Comparison of ENCODE assay signal across 12 cellular contexts in the genomic region with DNA sequence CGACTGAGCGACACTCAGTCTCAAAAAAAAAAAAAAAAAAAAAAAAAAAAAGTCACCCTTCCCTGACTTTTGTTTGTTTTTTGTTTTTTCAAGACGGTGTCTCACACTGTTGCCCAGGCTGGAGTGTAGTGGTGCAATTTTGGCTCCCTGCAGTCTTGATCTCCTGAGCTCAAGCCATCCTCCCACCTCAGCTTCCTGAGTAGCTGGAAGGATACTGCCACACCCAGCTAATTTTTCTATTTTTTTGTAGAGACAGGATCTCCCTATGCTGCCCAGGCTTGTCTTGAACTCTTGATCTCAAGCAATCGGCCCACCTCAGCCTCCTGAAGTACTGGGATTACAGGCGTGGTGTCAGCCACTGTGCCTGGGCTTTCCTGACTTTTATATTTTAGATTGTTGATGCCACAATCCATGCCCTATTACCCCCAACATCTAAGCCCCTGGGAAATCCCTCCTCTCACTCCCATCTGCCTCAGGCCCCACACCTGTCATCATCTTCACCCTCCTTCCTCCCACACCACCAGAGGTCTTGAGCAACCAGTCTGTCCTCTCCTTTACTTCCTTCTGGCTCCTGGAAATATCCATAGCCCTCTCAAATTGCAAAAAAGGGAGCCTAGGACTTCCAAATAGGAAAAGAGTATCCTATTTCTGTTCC. TPM values are rescaled to one million over a fixed set of nuclear protein-coding genes. Genes with fewer than 3 reads are reported as not detected.
DNase-seq lines count a peak whose midpoint lies in the region; ATAC-seq, FAIRE-seq and TF ChIP-seq lines count a peak whose summit lies in the region.
"Had no signal": no experiment of that assay in that cellular context is flagged by ENCODE, and none has a peak within 500 bp of the region (broad histone marks: within the 10 kb centered on the region; RNA-seq: fewer than 3 reads in every experiment).

No MANE protein-coding gene starts in this region.

- no peak overlapping the region for H3K4me3 Mint-ChIP-seq in nephron progenitor cell

- H3K9me3 Mint-ChIP-seq in nephron progenitor cell, result no peaks in the 10 kb centered on the region

- FAIRE-seq in K562 (lab: Jason Lieb, UNC), result no peak

- no peak overlapping the region for H3K4me3 ChIP-seq in BLaER1 treated with 17β-estradiol and CSF1 and Interleukin-3, amounts not matched to agents 10 nM and 100 nM
- no peak overlapping the region for H3K4me3 ChIP-seq in K562
- H3K4me3 ChIP-seq: MG63 had no signal

- POLR2A ChIA-PET in K562 (lab: Yijun Ruan, JAX), result interaction anchor here (1.1 to 1.4 kb wide), 3 partner anchors 13 to 285 kb away, joined by 3 to 9 read pairs (median 5); a partner anchor contains a TSS

- peaks cover 0 to 9% (median 3%) of the 10 kb centered on the region in 10 experiments; a peak in 9 of 20 replicates for H3K4me1 ChIP-seq in BLaER1 treated with 17β-estradiol and CSF1 and Interleukin-3, amounts not matched to agents 10 nM and 100 nM
- peaks cover 6 to 7% of the 10 kb centered on the region in 2 experiments; a peak in 3 of 5 replicates for H3K4me1 ChIP-seq in K562 (replicated peaks in 1 of 2; ENCODE audit: control insufficient read depth in 2 of 2, insufficient read depth in 2 of 2, low read length in 2 of 2)

- no peaks in the 10 kb centered on the region for H3K27me3 Mint-ChIP-seq in nephron progenitor cell (ENCODE audit: low read depth, poor library complexity)

- peak overlapping the region in 3 of 11 experiments; percentile 4 to 29 (median 28); a peak in 4 of 22 replicates for H3K4me2 ChIP-seq in BLaER1 treated with 17β-estradiol and CSF1 and Interleukin-3, amounts not matched to agents 10 nM and 100 nM
- H3K4me2 ChIP-seq in K562 (ENCODE audit: insufficient read depth, low read length), result no peak overlapping the region

- peaks cover 15% of the 10 kb centered on the region for H3K4me1 Mint-ChIP-seq in nephron progenitor cell

- TF ChIP-seq RAD21 in K562 (CRISPR knock-in tag; conservative IDR thresholded peaks at IDR 0.05 in 1 of 2, IDR thresholded peaks at IDR 0.05 in 1 of 2), result no peak

- TF ChIP-seq CTCF in K562 (IDR thresholded peaks at IDR 0.05 in 2 of 3, conservative IDR thresholded peaks at IDR 0.05 in 1 of 3; ENCODE audit: insufficient read depth in 2 of 3, low read depth in 1 of 3, low read length in 3 of 3), result no peak
- TF ChIP-seq CTCF in nephron progenitor cell (IDR thresholded peaks at IDR 0.05), result no peak

- DNase-seq in HPDE6-E6E7 (ENCODE audit: extremely low spot score), result peak; percentile 28
- no peak for DNase-seq in K562 (ENCODE audit: extremely low read depth in 1 of 4, low spot score in 3 of 4)
- DNase-seq in nephron progenitor cell, result no peak
- no peak for DNase-seq in NK-92 (lab: John Stamatoyannopoulos, UW; ENCODE audit: unreplicated experiment)
- no peak for DNase-seq in amniotic stem cell (lab: John Stamatoyannopoulos, UW)
- DNase-seq in NCI-H128 (lab: John Stamatoyannopoulos, UW; ENCODE audit: unreplicated experiment), result no peak
- DNase-seq: activated CD8-positive, alpha-beta memory T cell treated with anti-CD3 and anti-CD28 coated beads, Interleukin-2, amount 50 U/mL, for 4 hours; substantia nigra; T-helper 9 cell had no signal

- H3K27ac ChIP-seq in BLaER1 treated with 17β-estradiol and CSF1 and Interleukin-3, amounts not matched to agents 10 nM and 100 nM, result 0 out of 22 replicates have a peak overlapping the region, but pooled peaks of 1 of the 11 experiments have one; percentile 28
- H3K27ac ChIP-seq in K562 (ENCODE audit: extremely low read depth, low read depth, low read length), result no peak overlapping the region

- H2AFZ ChIP-seq in K562 (ENCODE audit: low read depth, low read length), result no peak overlapping the region

- TF ChIP-seq EP300 in K562 (IDR thresholded peaks at IDR 0.05; ENCODE audit: low read length), result no peak

- no peaks in the 10 kb centered on the region for H3K9me3 ChIP-seq in BLaER1 treated with 17β-estradiol and CSF1 and Interleukin-3, amounts not matched to agents 10 nM and 100 nM (replicated peaks in 1 of 11)
- no peaks in the 10 kb centered on the region for H3K9me3 ChIP-seq in K562 (replicated peaks; ENCODE audit: control insufficient read depth, insufficient read depth, low read depth, low read length)
- H3K9me3 ChIP-seq: MG63 had no signal

- H3K9me1 ChIP-seq in K562 (ENCODE audit: control insufficient read depth, insufficient read depth, low read length), result no peaks in the 10 kb centered on the region

- WGBS in K562 (ENCODE audit: insufficient coverage, low coverage, missing lambda C conversion rate), result 83% methylated on average over 3 of the region's 5 CpGs

- ATAC-seq in K562, result peak; percentile 20; the same call in 1 of the 3 replicates
- ATAC-seq in HG03565 (IDR thresholded peaks at IDR 0.05; ENCODE audit: unreplicated experiment), result no peak

- TF ChIP-seq POLR2A in K562 (conservative IDR thresholded peaks at IDR 0.05), result no peak

- peaks cover 12% of the 10 kb centered on the region for H3K79me2 ChIP-seq in K562 (ENCODE audit: control insufficient read depth, insufficient read depth, low read length)

- no peaks in the 10 kb centered on the region for H4K20me1 ChIP-seq in BLaER1 treated with 17β-estradiol and CSF1 and Interleukin-3, amounts not matched to agents 10 nM and 100 nM
- H4K20me1 ChIP-seq in K562 (replicated peaks; ENCODE audit: control insufficient read depth, insufficient read depth, low read length), result no peaks in the 10 kb centered on the region

- H3K36me3 ChIP-seq in BLaER1 treated with 17β-estradiol and CSF1 and Interleukin-3, amounts not matched to agents 10 nM and 100 nM, result peaks cover 42 to 89% (median 69%) of the 10 kb centered on the region in 11 experiments
- H3K36me3 ChIP-seq in K562 (ENCODE audit: control insufficient read depth, insufficient read depth, low read length), result peaks cover 92% of the 10 kb centered on the region
- H3K36me3 ChIP-seq: MG63 had no signal

- H3K27me3 ChIP-seq in BLaER1 treated with 17β-estradiol and CSF1 and Interleukin-3, amounts not matched to agents 10 nM and 100 nM, result no peaks in the 10 kb centered on the region
- no peaks in the 10 kb centered on the region for H3K27me3 ChIP-seq in K562 (ENCODE audit: control insufficient read depth in 2 of 2, insufficient read depth in 2 of 2, low read length in 2 of 2)
- H3K27me3 ChIP-seq: MG63 had no signal

- BruUV-seq in K562 (replicated peaks; lab: Mats Ljungman, UMichigan), result no TSS peak

- in situ Hi-C loops in K562 (cut with MboI), result loop anchor here (10.0 kb wide), 1 partner anchor 214 kb away; a partner anchor contains a TSS

- H3K27ac Mint-ChIP-seq in nephron progenitor cell, result peak overlapping the region; percentile 90

- intact Hi-C loops in K562 (cut with micrococcal nuclease), result loop anchor here (1.0 kb wide), 1 partner anchor 32 kb away; no protein-coding TSS in a partner anchor

- peak overlapping the region in 9 of 11 experiments; percentile 4 to 39 (median 13); a peak in 11 of 22 replicates for H3K9ac ChIP-seq in BLaER1 treated with 17β-estradiol and CSF1 and Interleukin-3, amounts not matched to agents 10 nM and 100 nM
- peak overlapping the region in 1 of 2 experiments; percentile 28; a peak in 1 of 4 replicates for H3K9ac ChIP-seq in K562 (ENCODE audit: insufficient read depth in 1 of 2, low read depth in 2 of 2, low read length in 2 of 2)

- peaks cover 89% of the 10 kb centered on the region for H3K36me3 Mint-ChIP-seq in nephron progenitor cell (ENCODE audit: low read depth)

- CTCF ChIA-PET in K562 (lab: Yijun Ruan, JAX; ENCODE audit: low intra/inter-chr PET ratio), result interaction anchor here (1.3 to 2.2 kb wide), 2 partner anchors 33 to 290 kb away, joined by 4 to 35 read pairs; a partner anchor contains a TSS

RNA-seq across cellular contexts. Expression of a gene that starts 7.8 kb away (rescaled TPM):
- 32.0 and 35.8 TPM in 2 replicates for total RNA-seq in K562 (2011; cell fraction: chromatin; rRNA removed; ENCODE audit: low replicate concordance)
- 14.9 and 21.0 TPM in 2 replicates for total RNA-seq in K562 (2011; cell fraction: nucleolus; rRNA removed)
- total RNA-seq in K562 (2011; cell fraction: nucleoplasm; rRNA removed), result 29.4 and 36.0 TPM in 2 replicates
- total RNA-seq in K562 (2014; rRNA removed) (1.9 and 3.9 TPM in 2 replicates), K562 (2014; rRNA removed; fragmentation: Illumina TruSeq; extraction: Trizol) (2.8 TPM in 2 replicates), K562 (2015; rRNA removed; fragmentation: Illumina TruSeq; extraction: Trizol) (3.6 and 4.6 TPM in 2 replicates), K562 (2021) (16.0 and 16.3 TPM in 2 replicates)
- polyA plus RNA-seq in K562 (2011; rRNA removed) (6.7 and 8.2 TPM in 2 replicates), K562 (2014; fragmentation: Illumina TruSeq; extraction: Trizol) (13.5 and 16.0 TPM in 2 replicates), K562 (2014; fragmentation: Nextera tagmentation; extraction: Ambion mirVana) (1 to 10 TPM; 2.8 to 3.6 TPM), K562 (2014; rRNA removed) (6.4 and 10.2 TPM in 2 replicates)
- polyA plus RNA-seq in K562 (2011; cell fraction: cytosol; rRNA removed), result 7.7 and 10.7 TPM in 2 replicates
- 19.0 and 35.6 TPM in 2 replicates for polyA plus RNA-seq in K562 (2011; cell fraction: nucleus; rRNA removed)
- 9.7 and 17.3 TPM in 2 replicates for polyA plus RNA-seq in K562 (2012)
- 8.0 and 8.6 TPM in 2 replicates for polyA minus RNA-seq in K562 (2011; rRNA and poly(A)+ RNA removed)
- polyA minus RNA-seq in K562 (2011; cell fraction: cytosol; rRNA and poly(A)+ RNA removed), result 10.7 and 13.7 TPM in 2 replicates
- 5.8 and 6.8 TPM in 2 replicates for polyA minus RNA-seq in K562 (2011; cell fraction: nucleus; rRNA and poly(A)+ RNA removed)

RNA-seq across cellular contexts. Expression of a gene that starts 13.1 kb away (rescaled TPM):
- 81.1 and 108 TPM in 2 replicates for total RNA-seq in K562 (2011; cell fraction: chromatin; rRNA removed; ENCODE audit: low replicate concordance)
- 111 and 126 TPM in 2 replicates for total RNA-seq in K562 (2011; cell fraction: nucleolus; rRNA removed)
- total RNA-seq in K562 (2011; cell fraction: nucleoplasm; rRNA removed), result 132 and 142 TPM in 2 replicates
- total RNA-seq in K562 (2014; rRNA removed), result 352 and 493 TPM in 2 replicates
- total RNA-seq in K562 (2014; rRNA removed; fragmentation: Illumina TruSeq; extraction: Trizol), result 788 and 907 TPM in 2 replicates
- total RNA-seq in K562 (2015; rRNA removed; fragmentation: Illumina TruSeq; extraction: Trizol), result 746 and 852 TPM in 2 replicates
- 59.8 and 70.2 TPM in 2 replicates for total RNA-seq in K562 (2021)
- polyA plus RNA-seq in K562 (2011; rRNA removed), result 376 and 443 TPM in 2 replicates
- 954 and 1,184 TPM in 2 replicates for polyA plus RNA-seq in K562 (2011; cell fraction: cytosol; rRNA removed)
- 224 and 243 TPM in 2 replicates for polyA plus RNA-seq in K562 (2011; cell fraction: nucleus; rRNA removed)
- 372 and 548 TPM in 2 replicates for polyA plus RNA-seq in K562 (2012)
- 658 and 1,033 TPM in 2 replicates for polyA plus RNA-seq in K562 (2014; fragmentation: Illumina TruSeq; extraction: Trizol)
- 1,000 to 10,000 TPM; 1,319 to 1,589 TPM for polyA plus RNA-seq in K562 (2014; fragmentation: Nextera tagmentation; extraction: Ambion mirVana)
- polyA plus RNA-seq in K562 (2014; rRNA removed), result 403 and 523 TPM in 2 replicates
- 556 and 722 TPM in 2 replicates for polyA minus RNA-seq in K562 (2011; rRNA and poly(A)+ RNA removed)
- polyA minus RNA-seq in K562 (2011; cell fraction: cytosol; rRNA and poly(A)+ RNA removed), result 78.1 and 105 TPM in 2 replicates
- polyA minus RNA-seq in K562 (2011; cell fraction: nucleus; rRNA and poly(A)+ RNA removed), result 51.7 and 82.0 TPM in 2 replicates

RNA-seq across cellular contexts. Expression of a gene that starts 31.6 kb away (rescaled TPM):
- total RNA-seq in K562 (2011; cell fraction: chromatin; rRNA removed; ENCODE audit: low replicate concordance), result 64.5 and 126 TPM in 2 replicates
- total RNA-seq in K562 (2011; cell fraction: nucleolus; rRNA removed), result 67.9 and 78.4 TPM in 2 replicates
- total RNA-seq in K562 (2011; cell fraction: nucleoplasm; rRNA removed), result 78.7 and 91.5 TPM in 2 replicates
- 21.3 and 30.1 TPM in 2 replicates for total RNA-seq in K562 (2014; rRNA removed)
- total RNA-seq in K562 (2014; rRNA removed; fragmentation: Illumina TruSeq; extraction: Trizol), result 18.1 and 22.9 TPM in 2 replicates
- 29.9 and 30.0 TPM in 2 replicates for total RNA-seq in K562 (2015; rRNA removed; fragmentation: Illumina TruSeq; extraction: Trizol)
- 23.7 and 25.8 TPM in 2 replicates for total RNA-seq in K562 (2021)
- 31.2 and 31.5 TPM in 2 replicates for polyA plus RNA-seq in K562 (2011; rRNA removed)
- 33.1 and 43.9 TPM in 2 replicates for polyA plus RNA-seq in K562 (2011; cell fraction: cytosol; rRNA removed)
- 62.5 and 76.6 TPM in 2 replicates for polyA plus RNA-seq in K562 (2011; cell fraction: nucleus; rRNA removed)
- 26.9 and 29.9 TPM in 2 replicates for polyA plus RNA-seq in K562 (2012)
- 32.2 and 39.7 TPM in 2 replicates for polyA plus RNA-seq in K562 (2014; fragmentation: Illumina TruSeq; extraction: Trizol)
- polyA plus RNA-seq in K562 (2014; fragmentation: Nextera tagmentation; extraction: Ambion mirVana), result 10 to 100 TPM in 1 of 2 experiments, 1 to 10 TPM in 1; 9.2 to 21.6 TPM
- polyA plus RNA-seq in K562 (2014; rRNA removed), result 25.4 and 27.9 TPM in 2 replicates
- polyA minus RNA-seq in K562 (2011; rRNA and poly(A)+ RNA removed), result 30.3 and 35.2 TPM in 2 replicates
- 16.8 and 19.6 TPM in 2 replicates for polyA minus RNA-seq in K562 (2011; cell fraction: cytosol; rRNA and poly(A)+ RNA removed)
- 24.4 and 37.4 TPM in 2 replicates for polyA minus RNA-seq in K562 (2011; cell fraction: nucleus; rRNA and poly(A)+ RNA removed)

RNA-seq across cellular contexts. Expression of a gene that starts 51.3 kb away (rescaled TPM):
- total RNA-seq in K562 (2011; cell fraction: chromatin; rRNA removed; ENCODE audit: low replicate concordance), result 26.3 and 40.1 TPM in 2 replicates
- 15.7 and 18.8 TPM in 2 replicates for total RNA-seq in K562 (2011; cell fraction: nucleolus; rRNA removed)
- total RNA-seq in K562 (2011; cell fraction: nucleoplasm; rRNA removed), result 18.2 and 30.1 TPM in 2 replicates
- total RNA-seq in K562 (2014; rRNA removed), result 3.6 and 4.2 TPM in 2 replicates
- total RNA-seq in K562 (2014; rRNA removed; fragmentation: Illumina TruSeq; extraction: Trizol), result 2.6 and 3.1 TPM in 2 replicates
- 2.0 and 2.6 TPM in 2 replicates for total RNA-seq in K562 (2015; rRNA removed; fragmentation: Illumina TruSeq; extraction: Trizol)
- 5.1 and 5.5 TPM in 2 replicates for total RNA-seq in K562 (2021)
- polyA plus RNA-seq in K562 (2011; rRNA removed), result 5.3 and 12.2 TPM in 2 replicates
- 2.8 and 9.7 TPM in 2 replicates for polyA plus RNA-seq in K562 (2011; cell fraction: cytosol; rRNA removed)
- polyA plus RNA-seq in K562 (2011; cell fraction: nucleus; rRNA removed), result 5.9 and 15.1 TPM in 2 replicates
- polyA plus RNA-seq in K562 (2012), result 2.7 and 9.2 TPM in 2 replicates
- polyA plus RNA-seq in K562 (2014; fragmentation: Illumina TruSeq; extraction: Trizol), result 4.0 and 5.4 TPM in 2 replicates
- polyA plus RNA-seq in K562 (2014; fragmentation: Nextera tagmentation; extraction: Ambion mirVana), result 1 to 10 TPM; 1.5 to 1.8 TPM
- 3.8 and 7.4 TPM in 2 replicates for polyA plus RNA-seq in K562 (2014; rRNA removed)
- 9.6 and 21.6 TPM in 2 replicates for polyA minus RNA-seq in K562 (2011; rRNA and poly(A)+ RNA removed)
- 5.8 and 11.6 TPM in 2 replicates for polyA minus RNA-seq in K562 (2011; cell fraction: cytosol; rRNA and poly(A)+ RNA removed)
- 6.5 and 19.8 TPM in 2 replicates for polyA minus RNA-seq in K562 (2011; cell fraction: nucleus; rRNA and poly(A)+ RNA removed)

RNA-seq across cellular contexts. Expression of a gene that starts 54.8 kb away (rescaled TPM):
- 74.2 and 106 TPM in 2 replicates for total RNA-seq in K562 (2011; cell fraction: chromatin; rRNA removed; ENCODE audit: low replicate concordance)
- 56.2 and 58.3 TPM in 2 replicates for total RNA-seq in K562 (2011; cell fraction: nucleolus; rRNA removed)
- 79.6 and 100 TPM in 2 replicates for total RNA-seq in K562 (2011; cell fraction: nucleoplasm; rRNA removed)
- total RNA-seq in K562 (2014; rRNA removed) (14.3 and 18.2 TPM in 2 replicates), K562 (2014; rRNA removed; fragmentation: Illumina TruSeq; extraction: Trizol) (24.7 and 25.2 TPM in 2 replicates), K562 (2015; rRNA removed; fragmentation: Illumina TruSeq; extraction: Trizol) (20.8 and 22.0 TPM in 2 replicates), K562 (2021) (33.7 and 35.1 TPM in 2 replicates)
- polyA plus RNA-seq in K562 (2011; rRNA removed) (73.8 and 79.6 TPM in 2 replicates), K562 (2014; fragmentation: Illumina TruSeq; extraction: Trizol) (39.7 and 49.4 TPM in 2 replicates), K562 (2014; fragmentation: Nextera tagmentation; extraction: Ambion mirVana) (10 to 100 TPM in 1 of 2 experiments, 1 to 10 TPM in 1; 6.8 to 12.2 TPM), K562 (2014; rRNA removed) (29.5 and 37.1 TPM in 2 replicates)
- polyA plus RNA-seq in K562 (2011; cell fraction: cytosol; rRNA removed), result 46.7 and 81.7 TPM in 2 replicates
- 47.0 and 59.0 TPM in 2 replicates for polyA plus RNA-seq in K562 (2011; cell fraction: nucleus; rRNA removed)
- polyA plus RNA-seq in K562 (2012), result 30.1 and 47.5 TPM in 2 replicates
- polyA minus RNA-seq in K562 (2011; rRNA and poly(A)+ RNA removed), result 71.3 and 77.5 TPM in 2 replicates
- 31.7 and 33.6 TPM in 2 replicates for polyA minus RNA-seq in K562 (2011; cell fraction: cytosol; rRNA and poly(A)+ RNA removed)
- 13.5 and 26.8 TPM in 2 replicates for polyA minus RNA-seq in K562 (2011; cell fraction: nucleus; rRNA and poly(A)+ RNA removed)
